ENCODE assay signal across 12 cellular contexts in genomic region chr6:10441004-10441654, GRCh38. TPM values are rescaled to one million over a fixed set of nuclear protein-coding genes. Genes with fewer than 3 reads are reported as not detected.
A peak's percentile ranks its signal among the peaks of the same experiment; 100 is the strongest.
DNase-seq lines count a peak whose midpoint lies in the region; ATAC-seq, FAIRE-seq and TF ChIP-seq lines count a peak whose summit lies in the region.
"Had no signal": no experiment of that assay in that cellular context is flagged by ENCODE, and none has a peak within 500 bp of the region (broad histone marks: within the 10 kb centered on the region; RNA-seq: fewer than 3 reads in every experiment).

No MANE protein-coding gene starts in this region.

- H3K27me3 ChIP-seq in mammary epithelial cell (ENCODE audit: insufficient read depth, low read length) (no peaks in the 10 kb centered on the region), HepG2 (ENCODE audit: control insufficient read depth in 1 of 2, insufficient read depth in 2 of 2, low read length in 2 of 2) (no peaks in the 10 kb centered on the region; a peak in 1 of 5 replicates), psoas muscle (ENCODE audit: insufficient read depth in 3 of 3, low read length in 2 of 3) (peaks cover 0 to 2% (median 0%) of the 10 kb centered on the region in 3 donors)
- H3K27me3 ChIP-seq: BLaER1 had no signal

- POLR2A ChIA-PET in HepG2 (lab: Yijun Ruan, JAX) = no interaction called here

- ATAC-seq in HepG2 = peak; percentile 97
- ATAC-seq in psoas muscle = no peak

- H2AFZ ChIP-seq in mammary epithelial cell (ENCODE audit: low read depth, low read length) (peak overlapping the region; percentile 76), HepG2 (ENCODE audit: low read length) (peak overlapping the region; percentile 33)

- H3K27ac ChIP-seq in mammary epithelial cell (ENCODE audit: insufficient read depth, low read depth, low read length) (peak overlapping the region; percentile 96), HepG2 (ENCODE audit: extremely low read length, insufficient read depth, low read length) (no peak overlapping the region), psoas muscle (no peak overlapping the region)
- H3K27ac ChIP-seq: BLaER1 had no signal

- no peak overlapping the region for H3K4me3 Mint-ChIP-seq in activated T-cell treated with anti-CD3 and anti-CD28 coated beads, Interleukin-2, amount 50 U/mL, for 24 hours
- H3K4me3 Mint-ChIP-seq: dendritic cell treated with granulocyte-macrophage colony-stimulating factor and Interleukin-4, amounts not matched to agents 40 ng/mL and 50 ng/mL, for 4 days had no signal

- H3K27ac Mint-ChIP-seq in activated T-cell treated with anti-CD3 and anti-CD28 coated beads, Interleukin-2, amount 50 U/mL, for 24 hours = no peak overlapping the region
- H3K27ac Mint-ChIP-seq: dendritic cell treated with granulocyte-macrophage colony-stimulating factor and Interleukin-4, amounts not matched to agents 40 ng/mL and 50 ng/mL, for 4 days had no signal

- TF ChIP-seq EP300 in HepG2 (IDR thresholded peaks at IDR 0.05; ENCODE audit: low read depth in 2 of 2, low read length in 2 of 2) (0 out of 4 replicates have a peak, but pooled peaks of 1 of the 2 experiments have one; percentile 13), HepG2 (CRISPR knock-in tag; IDR thresholded peaks at IDR 0.05; ENCODE audit: borderline replicate concordance) (no peak)

- BruUV-seq in mammary epithelial cell (replicated peaks; lab: Mats Ljungman, UMichigan) (no TSS peak), HepG2 (replicated peaks; lab: Mats Ljungman, UMichigan) (no TSS peak)

- CTCF ChIA-PET in mammary epithelial cell (lab: Charles Lee; ENCODE audit: low non-redundant PET) (interaction anchor here (1.2 kb wide), 1 partner anchor 8 kb away, joined by 8 read pairs; no protein-coding TSS in a partner anchor), HepG2 (lab: Yijun Ruan, JAX; ENCODE audit: low intra/inter-chr PET ratio, low total read pairs) (no interaction called here)

- dilution Hi-C loops in mammary epithelial cell (cut with HindIII; ENCODE audit: low sequenced_read_pairs) = no loop called here

- H3K27me3 Mint-ChIP-seq in activated T-cell treated with anti-CD3 and anti-CD28 coated beads, Interleukin-2, amount 50 U/mL, for 24 hours = peaks cover 33% of the 10 kb centered on the region

- no peak for TF ChIP-seq RAD21 in HepG2 (CRISPR knock-in tag; IDR thresholded peaks at IDR 0.05)

- H3K9me3 ChIP-seq in mammary epithelial cell (replicated peaks; ENCODE audit: insufficient read depth, low read length) = no peaks in the 10 kb centered on the region
- no peaks in the 10 kb centered on the region for H3K9me3 ChIP-seq in HepG2 (ENCODE audit: low read length)
- no peaks in the 10 kb centered on the region for H3K9me3 ChIP-seq in psoas muscle

- TF ChIP-seq CTCF in mammary epithelial cell (conservative IDR thresholded peaks at IDR 0.05 in 1 of 2, IDR thresholded peaks at IDR 0.05 in 1 of 2; ENCODE audit: extremely low read depth in 1 of 2, insufficient read depth in 1 of 2, low read depth in 1 of 2, low read length in 2 of 2) = no peak
- peak; percentile 51 for TF ChIP-seq CTCF in HepG2 (CRISPR knock-in tag; IDR thresholded peaks at IDR 0.05)
- no peak for TF ChIP-seq CTCF in psoas muscle (IDR thresholded peaks at IDR 0.05)

- peak overlapping the region in 1 of 3 experiments; percentile 26 for H3K4me3 ChIP-seq in mammary epithelial cell (replicated peaks in 1 of 3; ENCODE audit: insufficient read depth in 1 of 3, low read depth in 2 of 3, low read length in 3 of 3)
- H3K4me3 ChIP-seq in HepG2 (replicated peaks in 1 of 3; ENCODE audit: insufficient read depth in 1 of 3, low read depth in 2 of 3, low read length in 3 of 3) = peak overlapping the region in 1 of 3 experiments; percentile 11; a peak in 1 of 6 replicates
- no peak overlapping the region for H3K4me3 ChIP-seq in psoas muscle
- H3K4me3 ChIP-seq: BLaER1 had no signal

- no peaks in the 10 kb centered on the region for H4K20me1 ChIP-seq in mammary epithelial cell (ENCODE audit: insufficient read depth, low read length)
- H4K20me1 ChIP-seq in HepG2 (ENCODE audit: insufficient read depth, low read length) = no peaks in the 10 kb centered on the region
- H4K20me1 ChIP-seq: BLaER1 had no signal

- no peaks in the 10 kb centered on the region for H3K4me1 Mint-ChIP-seq in activated T-cell treated with anti-CD3 and anti-CD28 coated beads, Interleukin-2, amount 50 U/mL, for 24 hours (ENCODE audit: low read depth)

- H3K79me2 ChIP-seq in mammary epithelial cell (ENCODE audit: insufficient read depth, low read length) (no peaks in the 10 kb centered on the region), HepG2 (ENCODE audit: insufficient read depth, low read length) (no peaks in the 10 kb centered on the region)

- H3K36me3 Mint-ChIP-seq in activated T-cell treated with anti-CD3 and anti-CD28 coated beads, Interleukin-2, amount 50 U/mL, for 24 hours (ENCODE audit: low read depth) = no peaks in the 10 kb centered on the region

- peak overlapping the region; percentile 77 for H3K9ac ChIP-seq in mammary epithelial cell (ENCODE audit: insufficient read depth, low read length)
- no peak overlapping the region for H3K9ac ChIP-seq in HepG2 (ENCODE audit: insufficient read depth, low read depth, low read length)
- H3K9ac ChIP-seq: BLaER1 had no signal

- H3K36me3 ChIP-seq in mammary epithelial cell (ENCODE audit: insufficient read depth, low read length) (no peaks in the 10 kb centered on the region), HepG2 (replicated peaks in 1 of 2; ENCODE audit: control insufficient read depth in 1 of 2, insufficient read depth in 2 of 2, low read length in 2 of 2) (no peaks in the 10 kb centered on the region), psoas muscle (ENCODE audit: insufficient read depth in 1 of 2, low read depth in 1 of 2) (no peaks in the 10 kb centered on the region)
- H3K36me3 ChIP-seq: BLaER1 had no signal

- under 1% methylated on average over 7 of the region's 7 CpGs for WGBS in mammary epithelial cell (ENCODE audit: low coverage, missing lambda C conversion rate)
- WGBS in HepG2 (ENCODE audit: low lambda C conversion rate) = 4% methylated on average over 7 of the region's 7 CpGs
- 55 to 60% (median 57%) methylated on average over 7 of the region's 7 CpGs for WGBS in psoas muscle, 3 donors

- H3K4me1 ChIP-seq in mammary epithelial cell (ENCODE audit: insufficient read depth, low read length) = peaks cover 14% of the 10 kb centered on the region
- H3K4me1 ChIP-seq in HepG2 (ENCODE audit: insufficient read depth, low read length) = peaks cover 17% of the 10 kb centered on the region
- no peaks in the 10 kb centered on the region for H3K4me1 ChIP-seq in psoas muscle
- H3K4me1 ChIP-seq: BLaER1 had no signal

- peak; percentile 96 for DNase-seq in A172 (ENCODE audit: low spot score)
- DNase-seq in HS-5 (ENCODE audit: low read depth) = peak; percentile 93
- peak; percentile 97 for DNase-seq in mammary epithelial cell
- peak; percentile 63 for DNase-seq in HepG2 (ENCODE audit: low spot score)
- DNase-seq in SHP77 treated with DMSO at 0.1 percent for 48 hours (lab: John Stamatoyannopoulos, UW) = no peak
- DNase-seq in psoas muscle = no peak
- no peak for DNase-seq in activated T-cell treated with anti-CD3 and anti-CD28 coated beads, Interleukin-2, amount 50 U/mL, for 24 hours
- no peak for DNase-seq in NCI-H2107 treated with DMSO at 0.1 percent for 48 hours (lab: John Stamatoyannopoulos, UW; ENCODE audit: unreplicated experiment)
- DNase-seq: NCI-H1930 had no signal

- H3K4me2 ChIP-seq in mammary epithelial cell (ENCODE audit: insufficient read depth, low read depth, low read length) = peak overlapping the region; percentile 59
- peak overlapping the region; percentile 55 for H3K4me2 ChIP-seq in HepG2 (ENCODE audit: low read depth, low read length)
- H3K4me2 ChIP-seq: BLaER1 had no signal

- in situ Hi-C loops in mammary epithelial cell (cut with MboI; ENCODE audit: low sequenced_read_pairs in 2 of 2) (loop anchor here (25.0 kb wide), 5 partner anchors 1029 to 1904 kb away; no protein-coding TSS in a partner anchor), HepG2 (cut with HindIII; ENCODE audit: extremely low pct_ligation_motif_present, low pct_unique_long_range_greater_than_20kb) (loop anchor here (25.0 kb wide), 3 partner anchors 404 to 1904 kb away; no protein-coding TSS in a partner anchor)

- intact Hi-C loops in mammary epithelial cell (cut with micrococcal nuclease) (loop anchor here (1.0 kb wide), 3 partner anchors 11 to 24 kb away; no protein-coding TSS in a partner anchor), HepG2 (cut with micrococcal nuclease; ENCODE audit: unreplicated experiment) (no loop called here), psoas muscle (cut with DNase I) (no loop called here)

- TF ChIP-seq POLR2A in HepG2 (IDR thresholded peaks at IDR 0.05; ENCODE audit: insufficient read depth in 1 of 2, low read depth in 2 of 2, low read length in 2 of 2) = no peak

- H3K9me3 Mint-ChIP-seq in activated T-cell treated with anti-CD3 and anti-CD28 coated beads, Interleukin-2, amount 50 U/mL, for 24 hours = no peaks in the 10 kb centered on the region

- FAIRE-seq in HepG2 (lab: Jason Lieb, UNC) = peak; percentile 80
- FAIRE-seq: GM12891 had no signal

RNA-seq across cellular contexts. Expression of gene TFAP2A, which starts 26.3 kb away (rescaled TPM):
- total RNA-seq in A172 (2014; rRNA removed; shearing (Covaris generic)) = 5.2 TPM in 2 replicates
- total RNA-seq in mammary epithelial cell = 100 to 1,000 TPM in 1 of 2 donors, 10 to 100 TPM in 1; 15.7 to 112 TPM
- polyA plus RNA-seq in mammary epithelial cell = 18.8 TPM
- polyA minus RNA-seq in mammary epithelial cell = 31.8 TPM
- not detected in 2 replicates for total RNA-seq in HepG2 (2016; rRNA removed; fragmentation: Illumina TruSeq; extraction: Trizol)
- total RNA-seq in HepG2 (2016; cell fraction: cytosol; rRNA removed; fragmentation: Illumina TruSeq; extraction: Trizol; ENCODE audit: low read depth) = not detected in 2 replicates
- total RNA-seq in HepG2 (2016; cell fraction: insoluble cytoplasmic fraction; rRNA removed; fragmentation: Illumina TruSeq; extraction: Trizol) = not detected in 2 replicates
- not detected in 2 replicates for total RNA-seq in HepG2 (2016; cell fraction: membrane; rRNA removed; fragmentation: Illumina TruSeq; extraction: Trizol)
- total RNA-seq in HepG2 (2016; cell fraction: nucleus; rRNA removed; fragmentation: Illumina TruSeq; extraction: Trizol) = not detected in 2 replicates
- not detected in 2 replicates for polyA plus RNA-seq in HepG2 (2011; rRNA removed)
- 0.04 and 0.09 TPM in 2 replicates for polyA plus RNA-seq in HepG2 (2011; cell fraction: cytosol; rRNA removed)
- polyA plus RNA-seq in HepG2 (2011; cell fraction: nucleus; rRNA removed) = not detected in 2 replicates
- not detected in 2 replicates for polyA plus RNA-seq in HepG2 (2012)
- polyA plus RNA-seq in HepG2 (2016; cell fraction: cytosol; fragmentation: Illumina TruSeq; extraction: Trizol; ENCODE audit: low read depth) = not detected in 2 replicates
- not detected in 2 replicates for polyA plus RNA-seq in HepG2 (2016; cell fraction: insoluble cytoplasmic fraction; fragmentation: Illumina TruSeq; extraction: Trizol; ENCODE audit: low read depth)
- not detected in 2 replicates for polyA plus RNA-seq in HepG2 (2016; cell fraction: membrane; fragmentation: Illumina TruSeq; extraction: Trizol; ENCODE audit: low read depth)
- polyA plus RNA-seq in HepG2 (2016; cell fraction: nucleus; fragmentation: Illumina TruSeq; extraction: Trizol; ENCODE audit: insufficient read depth, low read depth) = not detected in 2 replicates
- polyA minus RNA-seq in HepG2 (2011; rRNA and poly(A)+ RNA removed; ENCODE audit: low replicate concordance) = 48.3 TPM in 1 of 2 replicates, not detected in the other
- 0.99 and 2.1 TPM in 2 replicates for polyA minus RNA-seq in HepG2 (2011; cell fraction: cytosol; rRNA and poly(A)+ RNA removed)
- polyA minus RNA-seq in HepG2 (2011; cell fraction: nucleus; rRNA and poly(A)+ RNA removed) = 0.25 and 1.2 TPM in 2 replicates
- under 1 TPM in 1 of 4 donors, not detected in 3; 0.15 TPM for total RNA-seq in psoas muscle
- polyA plus RNA-seq in psoas muscle = under 1 TPM in 1 of 3 donors, not detected in 2; under 0.01 TPM

Comparison
In these comparisons a context has a peak if more than half of its experiments do, and no peak if none do; other contexts are left out.
1. DNase-seq: peak in A172 (single experiment), HS-5 (single experiment), mammary epithelial cell (single experiment) and HepG2 (single experiment); none in SHP77 treated with DMSO at 0.1 percent for 48 hours (single experiment), psoas muscle (0 of 2), activated T-cell treated with anti-CD3 and anti-CD28 coated beads, Interleukin-2, amount 50 U/mL, for 24 hours (single experiment) and NCI-H2107 treated with DMSO at 0.1 percent for 48 hours (single experiment).